Comparison of ENCODE assay signal across 19 cellular contexts in genomic region chr6:7271205-7271534, GRCh38.
"Had no signal": no experiment of that assay in that cellular context is flagged by ENCODE, and none has a peak within 500 bp of the region (broad histone marks: within the 10 kb centered on the region; RNA-seq: fewer than 3 reads in every experiment).

No MANE protein-coding gene starts in this region.

- H3K27me3 Mint-ChIP-seq: activated CD4-positive, alpha-beta T cell treated with anti-CD3 and anti-CD28 coated beads for 36 hours; activated naive CD8-positive, alpha-beta T cell; type B pancreatic cell had no signal

- H3K27ac Mint-ChIP-seq: activated B cell treated with CpG ODN at 0.5 μM for 24 hours; activated CD4-positive, alpha-beta T cell treated with anti-CD3 and anti-CD28 coated beads for 36 hours; activated naive CD8-positive, alpha-beta T cell; nephron; T-helper 1 cell treated with Interleukin-12 subunit alpha and Interleukin-12 subunit beta and Interleukin-4 antibody, amounts not matched to agents 30 μg/mL and 1 μg/mL, for 36 hours; type B pancreatic cell had no signal

- H3K4me3 Mint-ChIP-seq: activated B cell treated with CpG ODN at 0.5 μM for 24 hours; activated CD4-positive, alpha-beta T cell treated with anti-CD3 and anti-CD28 coated beads for 36 hours; activated naive CD8-positive, alpha-beta T cell; nephron; T-helper 1 cell treated with Interleukin-12 subunit alpha and Interleukin-12 subunit beta and Interleukin-4 antibody, amounts not matched to agents 30 μg/mL and 1 μg/mL, for 36 hours; type B pancreatic cell had no signal

- H3K9me3 Mint-ChIP-seq: activated B cell treated with CpG ODN at 0.5 μM for 24 hours, nephron, type B pancreatic cell had no signal

- ATAC-seq: activated CD4-positive, alpha-beta T cell treated with anti-CD3 and anti-CD28 coated beads for 36 hours; foreskin keratinocyte had no signal

- H3K9me3 ChIP-seq: adrenal gland, ascending aorta, thoracic aorta, vagina had no signal

- DNase-seq: activated B cell treated with CpG ODN at 0.5 μM for 24 hours; activated CD4-positive, alpha-beta T cell treated with anti-CD3 and anti-CD28 coated beads for 36 hours; activated CD4-positive, alpha-beta T cell treated with anti-CD3 and anti-CD28 coated beads, Interleukin-2, amount 50 U/mL, for 4 hours; activated effector memory CD4-positive, alpha-beta T cell treated with anti-CD3 and anti-CD28 coated beads, Interleukin-2, amount 50 U/mL, for 16 hours; central memory CD4-positive, alpha-beta T cell; effector memory CD4-positive, alpha-beta T cell; foreskin keratinocyte; mesenchymal stem cell; nucleus accumbens; stimulated activated CD4-positive, alpha-beta T cell treated with anti-CD3 and anti-CD28 coated beads, Interleukin-4, amount 100 ng/mL, for 24 hours; stimulated activated naive CD4-positive, alpha-beta T cell treated with Interleukin-2 at 50 U/mL for 16 hours had no signal

- H3K36me3 Mint-ChIP-seq: type B pancreatic cell had no signal
